Comparison of ENCODE assay signal across 14 cellular contexts in genomic region chr9:136088939-136089696, GRCh38. TPM values are rescaled to one million over a fixed set of nuclear protein-coding genes. Genes with fewer than 3 reads are reported as not detected.
DNase-seq lines count a peak whose midpoint lies in the region; ATAC-seq and TF ChIP-seq lines count a peak whose summit lies in the region.
"Had no signal": no experiment of that assay in that cellular context is flagged by ENCODE, and none has a peak within 500 bp of the region (broad histone marks: within the 10 kb centered on the region; RNA-seq: fewer than 3 reads in every experiment).

No MANE protein-coding gene starts in this region.

- H3K9me3 Mint-ChIP-seq in CD14-positive monocyte (no peaks in the 10 kb centered on the region), progenitor cell of endocrine pancreas (ENCODE audit: low read depth) (no peaks in the 10 kb centered on the region)
- H3K9me3 Mint-ChIP-seq in central memory CD8-positive, alpha-beta T cell = no peaks in the 10 kb centered on the region
- no peaks in the 10 kb centered on the region for H3K9me3 Mint-ChIP-seq in natural killer cell treated with Interleukin-12 subunit alpha and Interleukin-12 subunit beta and Interleukin-15 and Interleukin-18, amount 100 ng/mL, for 72 hours

- DNase-seq in CD14-positive monocyte (ENCODE audit: low spot score) (peak; percentile 54), Karpas-422 (peak; percentile 55), T1000 (lab: John Stamatoyannopoulos, UW) (no peak), progenitor cell of endocrine pancreas (ENCODE audit: low spot score, unreplicated experiment) (no peak)
- DNase-seq in central memory CD8-positive, alpha-beta T cell (ENCODE audit: low spot score in 2 of 2) = no peak
- DNase-seq in natural killer cell treated with Interleukin-12 subunit alpha and Interleukin-12 subunit beta and Interleukin-15 and Interleukin-18, amount 100 ng/mL, for 72 hours (ENCODE audit: low spot score) = no peak
- DNase-seq: activated T-cell treated with anti-CD3 and anti-CD28 coated beads for 4 hours, Calu3, GOT3, NCI-H345, T-helper 1 cell, thyroid gland had no signal

- H3K27me3 Mint-ChIP-seq in CD14-positive monocyte (ENCODE audit: low read depth in 3 of 3) = no peaks in the 10 kb centered on the region
- H3K27me3 Mint-ChIP-seq in central memory CD8-positive, alpha-beta T cell = no peaks in the 10 kb centered on the region
- H3K27me3 Mint-ChIP-seq in natural killer cell treated with Interleukin-12 subunit alpha and Interleukin-12 subunit beta and Interleukin-15 and Interleukin-18, amount 100 ng/mL, for 72 hours = no peaks in the 10 kb centered on the region
- H3K27me3 Mint-ChIP-seq in progenitor cell of endocrine pancreas = no peaks in the 10 kb centered on the region

- H3K9me3 ChIP-seq in Karpas-422 (ENCODE audit: low read length) = no peaks in the 10 kb centered on the region
- H3K9me3 ChIP-seq: thyroid gland had no signal

- peak overlapping the region; percentile 65 for H3K4me2 ChIP-seq in Karpas-422 (ENCODE audit: low read depth, low read length, poor library complexity, severe bottlenecking)

- no peaks in the 10 kb centered on the region for H3K9me2 ChIP-seq in Karpas-422 (replicated peaks; ENCODE audit: insufficient read depth, low read length)

- no peaks in the 10 kb centered on the region for H3K27me3 ChIP-seq in Karpas-422 (ENCODE audit: low read length)
- H3K27me3 ChIP-seq: thyroid gland had no signal

- no peaks in the 10 kb centered on the region; the same call in 1 of the 2 replicates for H4K20me1 ChIP-seq in Karpas-422 (ENCODE audit: insufficient read depth, low read depth, low read length)

- H3K4me1 ChIP-seq in Karpas-422 (ENCODE audit: low read length) = peaks cover 17% of the 10 kb centered on the region

- H3K27ac Mint-ChIP-seq in CD14-positive monocyte = peak overlapping the region; percentile 58 to 85 (median 76)
- H3K27ac Mint-ChIP-seq in central memory CD8-positive, alpha-beta T cell (ENCODE audit: low read depth) = no peak overlapping the region
- H3K27ac Mint-ChIP-seq in natural killer cell treated with Interleukin-12 subunit alpha and Interleukin-12 subunit beta and Interleukin-15 and Interleukin-18, amount 100 ng/mL, for 72 hours = peak overlapping the region in 1 of 2 donors; percentile 65
- H3K27ac Mint-ChIP-seq in progenitor cell of endocrine pancreas = no peak overlapping the region

- intact Hi-C loops in CD14-positive monocyte (cut with micrococcal nuclease) = loop anchor here (2.0 to 5.0 kb wide), 3 partner anchors 33 to 37 kb away; no protein-coding TSS in a partner anchor

- no peaks in the 10 kb centered on the region for H3K36me3 ChIP-seq in Karpas-422 (ENCODE audit: insufficient read depth, low read length)
- H3K36me3 ChIP-seq: thyroid gland had no signal

- TF ChIP-seq CTCF in CD14-positive monocyte (IDR thresholded peaks at IDR 0.05) (no peak), progenitor cell of endocrine pancreas (IDR thresholded peaks at IDR 0.05; ENCODE audit: unreplicated experiment) (no peak)

- peak overlapping the region; percentile 48 for H3K4me3 ChIP-seq in Karpas-422 (ENCODE audit: low read length)
- H3K4me3 ChIP-seq: thyroid gland had no signal

- H3K4me1 Mint-ChIP-seq in CD14-positive monocyte (peaks cover 74% of the 10 kb centered on the region), progenitor cell of endocrine pancreas (ENCODE audit: low read depth) (peaks cover 8% of the 10 kb centered on the region)
- peaks cover 37% of the 10 kb centered on the region for H3K4me1 Mint-ChIP-seq in central memory CD8-positive, alpha-beta T cell
- H3K4me1 Mint-ChIP-seq in natural killer cell treated with Interleukin-12 subunit alpha and Interleukin-12 subunit beta and Interleukin-15 and Interleukin-18, amount 100 ng/mL, for 72 hours (ENCODE audit: low read depth in 2 of 2) = peaks cover 5 to 29% of the 10 kb centered on the region in 2 donors

- peaks cover 20 to 31% of the 10 kb centered on the region in 2 donors for H3K36me3 Mint-ChIP-seq in CD14-positive monocyte
- peaks cover 1% of the 10 kb centered on the region for H3K36me3 Mint-ChIP-seq in central memory CD8-positive, alpha-beta T cell (ENCODE audit: insufficient read depth)
- no peaks in the 10 kb centered on the region for H3K36me3 Mint-ChIP-seq in natural killer cell treated with Interleukin-12 subunit alpha and Interleukin-12 subunit beta and Interleukin-15 and Interleukin-18, amount 100 ng/mL, for 72 hours
- H3K36me3 Mint-ChIP-seq in progenitor cell of endocrine pancreas (ENCODE audit: insufficient read depth) = no peaks in the 10 kb centered on the region

- peak overlapping the region; percentile 54 for H3K9ac ChIP-seq in Karpas-422 (ENCODE audit: low read length)

- H3K27ac ChIP-seq in Karpas-422 (ENCODE audit: low read length) = no peak overlapping the region
- H3K27ac ChIP-seq: thyroid gland had no signal

- 0 out of 2 replicates have a peak overlapping the region, but pooled peaks have one; percentile 56 for H2AFZ ChIP-seq in Karpas-422 (ENCODE audit: low read length)

- ATAC-seq in central memory CD8-positive, alpha-beta T cell (replicated peaks; ENCODE audit: extremely low read depth, poor library complexity, severe bottlenecking) = peak; percentile 44
- peak; percentile 41 to 59 for ATAC-seq in natural killer cell treated with Interleukin-12 subunit alpha and Interleukin-12 subunit beta and Interleukin-15 and Interleukin-18, amount 100 ng/mL, for 72 hours
- no peak for ATAC-seq in HG03025 (IDR thresholded peaks at IDR 0.05; ENCODE audit: low FRiP score, unreplicated experiment)
- ATAC-seq in HG03039 (IDR thresholded peaks at IDR 0.05; ENCODE audit: unreplicated experiment) = no peak

- H3K4me3 Mint-ChIP-seq in CD14-positive monocyte (peak overlapping the region; percentile 56 to 71), progenitor cell of endocrine pancreas (ENCODE audit: low read depth) (no peak overlapping the region)
- H3K4me3 Mint-ChIP-seq in central memory CD8-positive, alpha-beta T cell = no peak overlapping the region
- H3K4me3 Mint-ChIP-seq in natural killer cell treated with Interleukin-12 subunit alpha and Interleukin-12 subunit beta and Interleukin-15 and Interleukin-18, amount 100 ng/mL, for 72 hours = no peak overlapping the region

- H3K79me2 ChIP-seq in Karpas-422 (ENCODE audit: low read length) = no peaks in the 10 kb centered on the region

RNA-seq across cellular contexts. Expression of gene NACC2, which starts 6.0 kb away (rescaled TPM):
- 1 to 10 TPM; 8.1 to 8.7 TPM for polyA plus RNA-seq in CD14-positive monocyte
- not detected in 2 replicates for total RNA-seq in Karpas-422 (2014; rRNA removed; shearing (Covaris generic); ENCODE audit: low replicate concordance)
- 10 to 100 TPM; 19.2 to 21.1 TPM for total RNA-seq in natural killer cell treated with Interleukin-12 subunit alpha and Interleukin-12 subunit beta and Interleukin-15 and Interleukin-18, amount 100 ng/mL, for 72 hours
- total RNA-seq in progenitor cell of endocrine pancreas = 11.6 and 12.9 TPM in 2 replicates

RNA-seq across cellular contexts. Expression of gene TMEM250, which starts 29.6 kb away (rescaled TPM):
- polyA plus RNA-seq in CD14-positive monocyte = 10 to 100 TPM; 30.9 to 38.0 TPM
- total RNA-seq in Karpas-422 (2014; rRNA removed; shearing (Covaris generic); ENCODE audit: low replicate concordance) = 15.1 and 40.9 TPM in 2 replicates
- 10 to 100 TPM; 29.1 to 42.3 TPM for total RNA-seq in natural killer cell treated with Interleukin-12 subunit alpha and Interleukin-12 subunit beta and Interleukin-15 and Interleukin-18, amount 100 ng/mL, for 72 hours
- 39.2 and 39.5 TPM in 2 replicates for total RNA-seq in progenitor cell of endocrine pancreas

Comparison
In these comparisons a context has a peak if more than half of its experiments do, and no peak if none do; other contexts are left out.
1. DNase-seq: peak in CD14-positive monocyte (single experiment) and Karpas-422 (single experiment); none in central memory CD8-positive, alpha-beta T cell (0 of 2), natural killer cell treated with Interleukin-12 subunit alpha and Interleukin-12 subunit beta and Interleukin-15 and Interleukin-18, amount 100 ng/mL, for 72 hours (single experiment), T1000 (single experiment) and progenitor cell of endocrine pancreas (single experiment).
2. H3K27ac Mint-ChIP-seq: peak in CD14-positive monocyte (7 of 7); none in central memory CD8-positive, alpha-beta T cell (single experiment) and progenitor cell of endocrine pancreas (single experiment).
3. H3K4me3 Mint-ChIP-seq: peak in CD14-positive monocyte (2 of 2); none in central memory CD8-positive, alpha-beta T cell (single experiment), natural killer cell treated with Interleukin-12 subunit alpha and Interleukin-12 subunit beta and Interleukin-15 and Interleukin-18, amount 100 ng/mL, for 72 hours (single experiment) and progenitor cell of endocrine pancreas (single experiment).
4. ATAC-seq: peak in central memory CD8-positive, alpha-beta T cell (single experiment) and natural killer cell treated with Interleukin-12 subunit alpha and Interleukin-12 subunit beta and Interleukin-15 and Interleukin-18, amount 100 ng/mL, for 72 hours (2 of 2); none in HG03025 (single experiment) and HG03039 (single experiment).
5. RNA of gene NACC2, which starts 6.0 kb away (total RNA-seq): 19.2 to 21.1 TPM in natural killer cell treated with Interleukin-12 subunit alpha and Interleukin-12 subunit beta and Interleukin-15 and Interleukin-18, amount 100 ng/mL, for 72 hours and 11.6 to 12.9 TPM in progenitor cell of endocrine pancreas; not detected in Karpas-422; every median in the first group is over 10 times any median in the second.